8 cellular contexts compared by ENCODE assay signal in the genomic region with DNA sequence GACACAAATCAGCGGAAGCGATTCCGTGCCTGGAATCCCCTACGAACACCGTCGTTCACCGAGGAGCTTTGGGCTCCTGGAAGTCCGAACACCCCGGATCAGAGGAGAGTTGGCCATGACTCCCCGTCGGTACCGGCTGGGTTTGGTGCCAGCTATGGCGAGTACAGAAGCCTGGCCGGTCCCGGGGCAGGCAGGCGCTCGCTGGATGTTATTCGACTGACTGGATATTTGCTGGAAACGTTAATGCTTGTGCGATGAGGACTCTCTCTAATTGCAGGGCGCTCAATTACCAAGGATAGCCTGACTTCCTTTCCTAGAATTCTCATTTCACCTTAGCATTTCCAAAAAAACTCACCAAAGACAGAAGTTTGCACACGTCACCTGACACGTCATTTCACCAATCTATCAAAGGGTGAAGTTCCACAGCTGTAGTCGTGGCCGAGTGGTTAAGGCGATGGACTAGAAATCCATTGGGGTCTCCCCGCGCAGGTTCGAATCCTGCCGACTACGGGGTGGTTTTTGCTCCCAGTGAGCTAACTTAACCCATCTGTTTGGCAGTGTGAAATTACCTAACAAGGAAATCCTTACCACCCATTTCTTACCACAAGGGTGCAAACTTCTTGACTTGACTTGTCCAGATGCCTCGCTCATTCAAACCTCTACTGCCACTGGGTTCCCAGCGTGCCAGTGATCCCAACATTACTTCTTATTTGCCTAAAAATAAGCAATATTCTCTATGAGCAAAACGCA. TPM values are rescaled to one million over a fixed set of nuclear protein-coding genes. Genes with fewer than 3 reads are reported as not detected.
DNase-seq lines count a peak whose midpoint lies in the region; ATAC-seq, FAIRE-seq and TF ChIP-seq lines count a peak whose summit lies in the region.

No MANE protein-coding gene starts in this region.

- SMC1A ChIA-PET in GM12878 (lab: Charles Lee; ENCODE audit: uncharacterized antibody, unreplicated experiment): interaction anchor here (0.6 to 1.2 kb wide), 2 partner anchors 23 to 183 kb away, joined by 3 to 4 read pairs; no protein-coding TSS in a partner anchor

- POLR2A ChIA-PET in HCT116 (lab: Charles Lee) (interaction anchor here (0.6 kb wide), 1 partner anchor 8 kb away, joined by 3 read pairs; no protein-coding TSS in a partner anchor), GM12878 (lab: Charles Lee) (no interaction called here)

- H3K9me3 ChIP-seq in HCT116 (ENCODE audit: control insufficient read depth in 1 of 2, insufficient read depth in 1 of 2, low read depth in 1 of 2, low read length in 2 of 2) (no peaks in the 10 kb centered on the region), SJCRH30 (replicated peaks) (no peaks in the 10 kb centered on the region), GM12878 (replicated peaks; ENCODE audit: control insufficient read depth, insufficient read depth, low read length) (no peaks in the 10 kb centered on the region)

- intact Hi-C loops in HCT116 (cut with micrococcal nuclease) (no loop called here), GM12878 (cut with micrococcal nuclease; ENCODE audit: unreplicated experiment) (no loop called here)

- no peak overlapping the region for H3K4me3 ChIP-seq in HCT116 (replicated peaks in 1 of 2; ENCODE audit: low read depth in 1 of 2, low read length in 2 of 2)
- peak overlapping the region; percentile 55 for H3K4me3 ChIP-seq in SJCRH30
- peak overlapping the region; percentile 78 for H3K4me3 ChIP-seq in GM12878

- H3K9me2 ChIP-seq in HCT116 (ENCODE audit: insufficient read depth): no peaks in the 10 kb centered on the region

- peak in 2 of 3 experiments; percentile 13 to 28; a peak in 1 of 6 replicates for TF ChIP-seq CTCF in HCT116 (IDR thresholded peaks at IDR 0.05 in 2 of 3, conservative IDR thresholded peaks at IDR 0.05 in 1 of 3; ENCODE audit: borderline replicate concordance in 1 of 3, insufficient read depth in 1 of 3, low read depth in 2 of 3, low read length in 2 of 3)
- no peak for TF ChIP-seq CTCF in GM12878 (IDR thresholded peaks at IDR 0.05 in 2 of 3, conservative IDR thresholded peaks at IDR 0.05 in 1 of 3; ENCODE audit: control insufficient read depth in 2 of 3, extremely low read depth in 1 of 3, insufficient read depth in 1 of 3, low read depth in 3 of 3, low read length in 3 of 3)

- H3K79me2 ChIP-seq in HCT116 (ENCODE audit: insufficient read depth, low read length): no peaks in the 10 kb centered on the region
- no peaks in the 10 kb centered on the region for H3K79me2 ChIP-seq in GM12878 (ENCODE audit: control insufficient read depth, insufficient read depth, low read length)

- ATAC-seq in HCT116 (peak; percentile 94), GM12878 (peak; percentile 94), HG02970 (IDR thresholded peaks at IDR 0.05; ENCODE audit: low FRiP score, unreplicated experiment) (no peak)

- no peaks in the 10 kb centered on the region; a peak in 1 of 4 replicates for H3K4me1 ChIP-seq in HCT116 (ENCODE audit: control insufficient read depth in 1 of 2, insufficient read depth in 2 of 2, low read length in 2 of 2)
- H3K4me1 ChIP-seq in SJCRH30: no peaks in the 10 kb centered on the region
- no peaks in the 10 kb centered on the region for H3K4me1 ChIP-seq in GM12878 (ENCODE audit: control insufficient read depth, insufficient read depth, low read length)

- DNase-seq in DMS 273 (lab: John Stamatoyannopoulos, UW; ENCODE audit: unreplicated experiment): peak; percentile 95
- peak; percentile 59 for DNase-seq in HCT116 (ENCODE audit: low read depth, low spot score)
- peak; percentile 37 to 47 for DNase-seq in SJCRH30
- peak; percentile 64 for DNase-seq in GM12878 (ENCODE audit: low read depth, low spot score)
- DNase-seq in iris pigment epithelial cell (ENCODE audit: low read depth): peak; percentile 91
- peak; percentile 79 to 88 for DNase-seq in stimulated activated CD4-positive, alpha-beta T cell treated with anti-CD3 and anti-CD28 coated beads, Interleukin-2, amount 100 ng/mL, for 24 hours
- no peak for DNase-seq in NCI-H526 treated with DMSO at 0.1 percent for 48 hours (lab: John Stamatoyannopoulos, UW)

- TF ChIP-seq RAD21 in HCT116 (IDR thresholded peaks at IDR 0.05; ENCODE audit: low read depth) (no peak), GM12878 (IDR thresholded peaks at IDR 0.05; ENCODE audit: insufficient read depth, low read depth, low read length) (no peak)

- CTCF ChIA-PET in HCT116 (lab: Charles Lee): interaction anchor here (0.6 to 1.0 kb wide), 2 partner anchors 23 to 317 kb away, joined by 3 read pairs; no protein-coding TSS in a partner anchor
- CTCF ChIA-PET in GM12878 (lab: Yijun Ruan, JAX): interaction anchor here (0.8 to 1.2 kb wide), 2 partner anchors 10 to 300 kb away, joined by 3 to 5 read pairs; no protein-coding TSS in a partner anchor

- peak; percentile 86 for FAIRE-seq in GM12878 (lab: Jason Lieb, UNC)

- H2AFZ ChIP-seq in HCT116 (ENCODE audit: low read depth, low read length, poor library complexity, severe bottlenecking): no peak overlapping the region
- H2AFZ ChIP-seq in GM12878 (ENCODE audit: control insufficient read depth, low read depth, low read length): peak overlapping the region; percentile 92

- H3K36me3 ChIP-seq in HCT116 (ENCODE audit: control insufficient read depth in 1 of 2, insufficient read depth in 2 of 2, low read length in 2 of 2): no peaks in the 10 kb centered on the region
- H3K36me3 ChIP-seq in SJCRH30: no peaks in the 10 kb centered on the region
- no peaks in the 10 kb centered on the region for H3K36me3 ChIP-seq in GM12878 (ENCODE audit: control insufficient read depth in 2 of 2, insufficient read depth in 2 of 2, low read length in 1 of 2)

- H3K9ac ChIP-seq in HCT116 (ENCODE audit: low read length) (no peak overlapping the region), GM12878 (ENCODE audit: control insufficient read depth, insufficient read depth, low read length) (peak overlapping the region; percentile 73)

- BruUV-seq in HCT116 (replicated peaks; lab: Mats Ljungman, UMichigan) (no TSS peak), GM12878 (replicated peaks; lab: Mats Ljungman, UMichigan) (no TSS peak)

- H4K20me1 ChIP-seq in HCT116 (ENCODE audit: insufficient read depth) (no peaks in the 10 kb centered on the region), GM12878 (ENCODE audit: control insufficient read depth, insufficient read depth) (no peaks in the 10 kb centered on the region)

- in situ Hi-C loops in GM12878 (cut with MboI): no loop called here

- TF ChIP-seq POLR2A in HCT116 (IDR thresholded peaks at IDR 0.05; ENCODE audit: borderline replicate concordance, extremely low read depth, insufficient read depth, insufficient read length): no peak
- no peak for TF ChIP-seq POLR2A in GM12878 (IDR thresholded peaks at IDR 0.05; ENCODE audit: low read depth, low read length)

- RAD21 ChIA-PET in HCT116 (lab: Charles Lee; ENCODE audit: low non-redundant PET in 1 of 2, low total read pairs in 2 of 2, uncharacterized antibody in 2 of 2, unreplicated experiment in 2 of 2) (no interaction called here), GM12878 (lab: Charles Lee; ENCODE audit: unreplicated experiment) (interaction anchor here (0.9 to 1.4 kb wide), 2 partner anchors 10 to 318 kb away, joined by 3 to 4 read pairs; no protein-coding TSS in a partner anchor)

- 7% methylated on average over 34 of the region's 34 CpGs for WGBS in GM12878 (ENCODE audit: insufficient coverage, insufficient replicate concordance, low lambda C conversion rate, missing lambda C conversion rate)

- H3K4me2 ChIP-seq in HCT116 (ENCODE audit: low read length) (peak overlapping the region; percentile 4; the same call in 1 of the 2 replicates), GM12878 (ENCODE audit: control insufficient read depth, insufficient read depth) (peak overlapping the region; percentile 100)

- TF ChIP-seq EP300 in GM12878 (IDR thresholded peaks at IDR 0.05; ENCODE audit: borderline replicate concordance in 1 of 2, control insufficient read depth in 1 of 2, low read depth in 2 of 2, low read length in 2 of 2): no peak; a peak in 1 of 4 replicates

- H3K27ac ChIP-seq in HCT116 (ENCODE audit: low read depth, low read length) (no peak overlapping the region), SJCRH30 (no peak overlapping the region), GM12878 (ENCODE audit: control insufficient read depth, insufficient read depth) (no peak overlapping the region)

- H3K27me3 ChIP-seq in HCT116 (ENCODE audit: insufficient read depth, low read length): no peaks in the 10 kb centered on the region
- H3K27me3 ChIP-seq in SJCRH30: no peaks in the 10 kb centered on the region
- no peaks in the 10 kb centered on the region; a peak in 1 of 4 replicates for H3K27me3 ChIP-seq in GM12878 (replicated peaks in 1 of 2; ENCODE audit: control insufficient read depth in 2 of 2, insufficient read depth in 2 of 2, low read length in 1 of 2)

TF ChIP-seq in HCT116, 20 proteins besides CTCF, POLR2A, EP300 and RAD21 (continues in another document):
- TF ChIP-seq ZFX (IDR thresholded peaks at IDR 0.05): no peak

TF ChIP-seq in GM12878, 131 proteins besides CTCF, POLR2A, EP300 and RAD21 (continues in another document):
- TF ChIP-seq SREBF1 (IDR thresholded peaks at IDR 0.05; ENCODE audit: low read length): no peak
- TF ChIP-seq RELA (IDR thresholded peaks at IDR 0.05; ENCODE audit: borderline replicate concordance, partially characterized antibody): peak; percentile 61
- TF ChIP-seq TCF7 (IDR thresholded peaks at IDR 0.05; ENCODE audit: borderline replicate concordance): peak; percentile 51; the same call in 1 of the 2 replicates
- peak; percentile 12; the same call in 1 of the 2 replicates for TF ChIP-seq BCL11A (IDR thresholded peaks at IDR 0.05; ENCODE audit: low read depth, low read length)
- TF ChIP-seq EED (IDR thresholded peaks at IDR 0.05; ENCODE audit: low read depth): peak; percentile 37; the same call in 1 of the 2 replicates

RNA-seq across cellular contexts. Expression of a gene that starts 22.7 kb away (rescaled TPM):
- total RNA-seq in HCT116 (2021; ENCODE audit: unreplicated experiment) (9.4 TPM), GM12878 (2014; rRNA removed) (7.4 and 10.7 TPM in 2 replicates), GM12878 (2014; rRNA removed; fragmentation: Illumina TruSeq; extraction: Trizol) (14.5 and 15.1 TPM in 2 replicates), GM12878 (2021) (7.6 and 7.7 TPM in 2 replicates)
- 2.5 and 3.9 TPM in 2 replicates for polyA plus RNA-seq in HCT116 (2012)
- total RNA-seq in SJCRH30 (2014; rRNA removed; shearing (Covaris generic)): 18.0 and 18.9 TPM in 2 replicates
- total RNA-seq in GM12878 (2013; cell fraction: nucleolus; rRNA removed): 25.8 and 27.4 TPM in 2 replicates
- 3.3 TPM for polyA plus RNA-seq in GM12878 (2011; ENCODE audit: low read depth)
- polyA plus RNA-seq in GM12878 (2011; rRNA removed) (12.0 and 20.5 TPM in 2 replicates), GM12878 (2014; fragmentation: Illumina TruSeq; extraction: Trizol) (10.3 and 13.0 TPM in 2 replicates), GM12878 (2014; fragmentation: Nextera tagmentation; extraction: Ambion mirVana) (1 to 10 TPM; 4.5 to 5.4 TPM), GM12878 (2014; rRNA removed) (2.8 and 4.1 TPM in 2 replicates), GM12878 (2016; fragmentation: Nextera tagmentation; extraction: Ambion mirVana) (10 to 100 TPM in 1 of 2 experiments, 1 to 10 TPM in 1; 8.9 to 10.6 TPM)
- 4.2 and 4.4 TPM in 2 replicates for polyA plus RNA-seq in GM12878 (2011; cell fraction: cytosol; rRNA removed)
- polyA plus RNA-seq in GM12878 (2011; cell fraction: nucleus; rRNA removed): 7.7 and 8.0 TPM in 2 replicates
- 3.7 and 6.5 TPM in 2 replicates for polyA plus RNA-seq in GM12878 (2012)
- 10.5 and 12.9 TPM in 2 replicates for polyA minus RNA-seq in GM12878 (2011; rRNA and poly(A)+ RNA removed)
- polyA minus RNA-seq in GM12878 (2011; cell fraction: cytosol; rRNA and poly(A)+ RNA removed): 4.8 and 6.7 TPM in 2 replicates
- polyA minus RNA-seq in GM12878 (2011; cell fraction: nucleus; rRNA and poly(A)+ RNA removed): 5.1 and 8.3 TPM in 2 replicates

Comparison
In these comparisons a context has a peak if more than half of its experiments do, and no peak if none do; other contexts are left out.
1. H3K4me3 ChIP-seq: peak in SJCRH30 (single experiment) and GM12878 (single experiment); none in HCT116 (0 of 2).
2. CTCF ChIP-seq: peak in HCT116 (2 of 3); none in GM12878 (0 of 3).